In genomic region chr10:22750131-22750530, GRCh38 we compare ENCODE assay signal across 16 cellular contexts. TPM values are rescaled to one million over a fixed set of nuclear protein-coding genes. Genes with fewer than 3 reads are reported as not detected.
DNase-seq lines count a peak whose midpoint lies in the region; FAIRE-seq and TF ChIP-seq lines count a peak whose summit lies in the region.
"Had no signal": no experiment of that assay in that cellular context is flagged by ENCODE, and none has a peak within 500 bp of the region (broad histone marks: within the 10 kb centered on the region; RNA-seq: fewer than 3 reads in every experiment).

No MANE protein-coding gene starts in this region.

- FAIRE-seq in endothelial cell of umbilical vein (lab: Jason Lieb, UNC), result peak; percentile 59
- FAIRE-seq: D721Med, H54, HTR-8/SVneo had no signal

- dilution Hi-C loops in endothelial cell of umbilical vein (cut with MboI; ENCODE audit: extremely low pct_ligation_motif_present, low sequenced_read_pairs), result no loop called here

- no peaks in the 10 kb centered on the region for H3K27me3 ChIP-seq in endothelial cell of umbilical vein (ENCODE audit: control insufficient read depth in 2 of 2, insufficient read depth in 2 of 2, low read length in 2 of 2)
- H3K27me3 ChIP-seq: BLaER1 treated with 17β-estradiol and CSF1 and Interleukin-3, amounts not matched to agents 10 nM and 100 nM had no signal

- no TSS peak for BruUV-seq in endothelial cell of umbilical vein (replicated peaks; lab: Mats Ljungman, UMichigan)

- peaks cover 10% of the 10 kb centered on the region for H3K4me1 ChIP-seq in endothelial cell of umbilical vein (ENCODE audit: control insufficient read depth, extremely low read depth, insufficient read depth, low read length)

- H3K9me3 ChIP-seq in endothelial cell of umbilical vein (replicated peaks; ENCODE audit: control insufficient read depth, insufficient read depth, low read length), result no peaks in the 10 kb centered on the region
- H3K9me3 ChIP-seq: BLaER1 treated with 17β-estradiol and CSF1 and Interleukin-3, amounts not matched to agents 10 nM and 100 nM had no signal

- CTCF ChIA-PET in endothelial cell of umbilical vein (lab: Charles Lee), result interaction anchor here (0.8 to 2.1 kb wide), 10 partner anchors 9 to 239 kb away, joined by 3 to 12 read pairs (median 4); no protein-coding TSS in a partner anchor

- intact Hi-C loops in endothelial cell of umbilical vein (cut with micrococcal nuclease), result loop anchor here (5.0 kb wide), 1 partner anchor 72 kb away; no protein-coding TSS in a partner anchor

- DNase-seq in ELR (ENCODE audit: low read depth), result peak; percentile 12
- DNase-seq in NCI-H226, result peak; percentile 28
- DNase-seq in endothelial cell of umbilical vein (ENCODE audit: low read depth, low spot score), result peak; percentile 58
- peak; percentile 26 to 44 for DNase-seq in lung microvascular endothelial cell (ENCODE audit: low read depth in 2 of 2)
- DNase-seq in cerebellum (ENCODE audit: low spot score), result no peak
- no peak for DNase-seq in putamen (ENCODE audit: low spot score)
- DNase-seq in COLO829 (ENCODE audit: low spot score), result no peak
- DNase-seq: CD8-positive, alpha-beta T cell; COR-L47; GF-D8; HCEC 1CT had no signal

- no peaks in the 10 kb centered on the region for H3K9me1 ChIP-seq in endothelial cell of umbilical vein (replicated peaks; ENCODE audit: control insufficient read depth, extremely low read depth, insufficient read depth, low read length)

- H3K36me3 ChIP-seq in endothelial cell of umbilical vein (ENCODE audit: control insufficient read depth in 2 of 2, extremely low read depth in 1 of 2, insufficient read depth in 2 of 2, low read length in 2 of 2), result no peaks in the 10 kb centered on the region
- H3K36me3 ChIP-seq: BLaER1 treated with 17β-estradiol and CSF1 and Interleukin-3, amounts not matched to agents 10 nM and 100 nM had no signal

- POLR2A ChIA-PET in endothelial cell of umbilical vein (lab: Charles Lee), result no interaction called here

- H3K27ac ChIP-seq in endothelial cell of umbilical vein (ENCODE audit: insufficient read depth, low read depth, low read length), result no peak overlapping the region
- H3K27ac ChIP-seq: BLaER1 treated with 17β-estradiol and CSF1 and Interleukin-3, amounts not matched to agents 10 nM and 100 nM had no signal

- H3K4me3 ChIP-seq in endothelial cell of umbilical vein (replicated peaks in 1 of 3; ENCODE audit: insufficient read depth in 1 of 3, low read depth in 1 of 3, low read length in 3 of 3), result no peak overlapping the region
- H3K4me3 ChIP-seq: BLaER1 treated with 17β-estradiol and CSF1 and Interleukin-3, amounts not matched to agents 10 nM and 100 nM; GM23338 had no signal

- no peak overlapping the region for H2AFZ ChIP-seq in endothelial cell of umbilical vein (ENCODE audit: low read depth, low read length)
- H2AFZ ChIP-seq: GM23338 had no signal

- no peaks in the 10 kb centered on the region for H4K20me1 ChIP-seq in endothelial cell of umbilical vein (replicated peaks; ENCODE audit: control insufficient read depth, extremely low read depth, insufficient read depth, low read length)
- H4K20me1 ChIP-seq: BLaER1 treated with 17β-estradiol and CSF1 and Interleukin-3, amounts not matched to agents 10 nM and 100 nM had no signal

- TF ChIP-seq POLR2A in endothelial cell of umbilical vein (IDR thresholded peaks at IDR 0.05; ENCODE audit: low read depth, low read length), result no peak

- no peaks in the 10 kb centered on the region for H3K79me2 ChIP-seq in endothelial cell of umbilical vein (ENCODE audit: control insufficient read depth, insufficient read depth, low read length)

- no peak overlapping the region for H3K9ac ChIP-seq in endothelial cell of umbilical vein (replicated peaks; ENCODE audit: extremely low read depth, insufficient read depth, low read length)
- H3K9ac ChIP-seq: BLaER1 treated with 17β-estradiol and CSF1 and Interleukin-3, amounts not matched to agents 10 nM and 100 nM had no signal

- TF ChIP-seq CTCF in endothelial cell of umbilical vein (IDR thresholded peaks at IDR 0.05; ENCODE audit: extremely low read depth in 1 of 2, insufficient read depth in 1 of 2, low read depth in 1 of 2, low read length in 2 of 2), result no peak

- H3K4me2 ChIP-seq in endothelial cell of umbilical vein (ENCODE audit: insufficient read depth, low read length), result peak overlapping the region; percentile 50
- H3K4me2 ChIP-seq: BLaER1 treated with 17β-estradiol and CSF1 and Interleukin-3, amounts not matched to agents 10 nM and 100 nM; GM23338 had no signal

TF ChIP-seq in endothelial cell of umbilical vein, 7 proteins besides CTCF, POLR2A, EP300 and RAD21:
- peak; percentile 26 for TF ChIP-seq GATA2 (IDR thresholded peaks at IDR 0.05; ENCODE audit: insufficient read depth, insufficient read length, low read depth, low read length)
- TF ChIP-seq MAX (IDR thresholded peaks at IDR 0.05; ENCODE audit: insufficient read depth, insufficient read length), result no peak
- peak; percentile 37 for TF ChIP-seq JUN (IDR thresholded peaks at IDR 0.05; ENCODE audit: borderline replicate concordance, insufficient read depth, insufficient read length, low read depth)
- no peak for TF ChIP-seq MYC (IDR thresholded peaks at IDR 0.05; ENCODE audit: low read depth, low read length)
- no peak for TF ChIP-seq FOS (IDR thresholded peaks at IDR 0.05; ENCODE audit: borderline replicate concordance, insufficient read depth, low read length)
- no peak for TF ChIP-seq EZH2 (IDR thresholded peaks at IDR 0.05; ENCODE audit: borderline replicate concordance, low read depth, low read length, severe bottlenecking)

RNA-seq across cellular contexts. Expression of gene PIP4K2A, which starts 35.8 kb away (rescaled TPM):
- 32.6 and 35.4 TPM in 2 replicates for total RNA-seq in endothelial cell of umbilical vein
- polyA plus RNA-seq in endothelial cell of umbilical vein, result 10.3 and 11.8 TPM in 2 replicates
- 12.5 and 12.8 TPM in 2 replicates for polyA plus RNA-seq in endothelial cell of umbilical vein (2011; cell fraction: cytosol; rRNA removed)
- polyA plus RNA-seq in endothelial cell of umbilical vein (2011; cell fraction: nucleus; rRNA removed), result 10.8 and 13.0 TPM in 2 replicates
- 21.8 and 24.4 TPM in 2 replicates for polyA plus RNA-seq in endothelial cell of umbilical vein (2012)
- polyA minus RNA-seq in endothelial cell of umbilical vein, result 25.4 and 36.8 TPM in 2 replicates
- polyA minus RNA-seq in endothelial cell of umbilical vein (2011; cell fraction: cytosol; rRNA and poly(A)+ RNA removed), result 6.3 TPM
- polyA minus RNA-seq in endothelial cell of umbilical vein (2011; cell fraction: nucleus; rRNA and poly(A)+ RNA removed), result 21.9 and 30.8 TPM in 2 replicates
- 24.8 and 32.3 TPM in 2 replicates for total RNA-seq in lung microvascular endothelial cell
- total RNA-seq in cerebellum, result 22.7 TPM

Comparison
In these comparisons a context has a peak if more than half of its experiments do, and no peak if none do; other contexts are left out.
1. DNase-seq: peak in ELR (single experiment), NCI-H226 (single experiment), endothelial cell of umbilical vein (single experiment) and lung microvascular endothelial cell (2 of 2); none in cerebellum (single experiment), putamen (single experiment) and COLO829 (single experiment).